Comparison of ENCODE assay signal across 1 cellular context in the genomic region with DNA sequence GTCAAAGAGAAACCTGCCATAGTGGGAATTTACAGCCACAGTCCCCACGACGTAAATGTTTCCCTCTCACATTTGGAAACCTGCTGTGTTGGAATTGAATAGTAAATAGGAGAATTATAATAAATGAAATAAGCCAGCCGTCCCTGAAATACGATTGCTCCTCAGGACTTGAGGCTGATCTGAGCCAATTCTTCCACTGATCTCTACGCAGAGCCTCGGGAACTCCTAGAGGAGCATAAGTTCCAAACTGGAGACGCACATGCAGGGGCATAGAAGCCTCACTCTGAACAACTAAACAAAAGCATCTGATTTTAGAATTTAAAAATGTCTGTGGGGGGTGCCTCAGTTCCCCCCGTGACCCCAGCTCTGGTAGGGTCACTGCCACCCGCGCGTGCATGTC.
TF ChIP-seq lines count a peak whose summit lies in the region.

No MANE protein-coding gene starts in this region.

TF ChIP-seq in K562, 482 proteins besides CTCF, POLR2A, EP300 and RAD21:
- TF ChIP-seq PYGO2 (tag; IDR thresholded peaks at IDR 0.05) = no peak
- TF ChIP-seq, protein P1, sequence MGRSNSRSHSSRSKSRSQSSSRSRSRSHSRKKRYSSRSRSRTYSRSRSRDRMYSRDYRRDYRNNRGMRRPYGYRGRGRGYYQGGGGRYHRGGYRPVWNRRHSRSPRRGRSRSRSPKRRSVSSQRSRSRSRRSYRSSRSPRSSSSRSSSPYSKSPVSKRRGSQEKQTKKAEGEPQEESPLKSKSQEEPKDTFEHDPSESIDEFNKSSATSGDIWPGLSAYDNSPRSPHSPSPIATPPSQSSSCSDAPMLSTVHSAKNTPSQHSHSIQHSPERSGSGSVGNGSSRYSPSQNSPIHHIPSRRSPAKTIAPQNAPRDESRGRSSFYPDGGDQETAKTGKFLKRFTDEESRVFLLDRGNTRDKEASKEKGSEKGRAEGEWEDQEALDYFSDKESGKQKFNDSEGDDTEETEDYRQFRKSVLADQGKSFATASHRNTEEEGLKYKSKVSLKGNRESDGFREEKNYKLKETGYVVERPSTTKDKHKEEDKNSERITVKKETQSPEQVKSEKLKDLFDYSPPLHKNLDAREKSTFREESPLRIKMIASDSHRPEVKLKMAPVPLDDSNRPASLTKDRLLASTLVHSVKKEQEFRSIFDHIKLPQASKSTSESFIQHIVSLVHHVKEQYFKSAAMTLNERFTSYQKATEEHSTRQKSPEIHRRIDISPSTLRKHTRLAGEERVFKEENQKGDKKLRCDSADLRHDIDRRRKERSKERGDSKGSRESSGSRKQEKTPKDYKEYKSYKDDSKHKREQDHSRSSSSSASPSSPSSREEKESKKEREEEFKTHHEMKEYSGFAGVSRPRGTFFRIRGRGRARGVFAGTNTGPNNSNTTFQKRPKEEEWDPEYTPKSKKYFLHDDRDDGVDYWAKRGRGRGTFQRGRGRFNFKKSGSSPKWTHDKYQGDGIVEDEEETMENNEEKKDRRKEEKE (IDR thresholded peaks at IDR 0.05; ENCODE audit: borderline replicate concordance in 1 of 2, control insufficient read depth in 1 of 2, low read depth in 2 of 2, low read length in 1 of 2) = no peak
- TF ChIP-seq, protein P2, sequence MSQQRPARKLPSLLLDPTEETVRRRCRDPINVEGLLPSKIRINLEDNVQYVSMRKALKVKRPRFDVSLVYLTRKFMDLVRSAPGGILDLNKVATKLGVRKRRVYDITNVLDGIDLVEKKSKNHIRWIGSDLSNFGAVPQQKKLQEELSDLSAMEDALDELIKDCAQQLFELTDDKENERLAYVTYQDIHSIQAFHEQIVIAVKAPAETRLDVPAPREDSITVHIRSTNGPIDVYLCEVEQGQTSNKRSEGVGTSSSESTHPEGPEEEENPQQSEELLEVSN (IDR thresholded peaks at IDR 0.05; ENCODE audit: borderline replicate concordance in 1 of 2, extremely low read depth in 1 of 2, insufficient read depth in 1 of 2, insufficient read length in 1 of 2, low read depth in 1 of 2, low read length in 1 of 2, poor library complexity in 1 of 2, severe bottlenecking in 1 of 2) = no peak
- TF ChIP-seq TAF15 (IDR thresholded peaks at IDR 0.05; ENCODE audit: low read depth, low read length) = no peak
- TF ChIP-seq, protein P3, sequence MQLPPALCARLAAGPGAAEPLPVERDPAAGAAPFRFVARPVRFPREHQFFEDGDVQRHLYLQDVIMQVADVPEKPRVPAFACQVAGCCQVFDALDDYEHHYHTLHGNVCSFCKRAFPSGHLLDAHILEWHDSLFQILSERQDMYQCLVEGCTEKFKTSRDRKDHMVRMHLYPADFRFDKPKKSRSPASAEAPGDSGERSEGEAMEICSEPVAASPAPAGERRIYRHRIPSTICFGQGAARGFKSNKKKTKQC (CRISPR knock-in tag; IDR thresholded peaks at IDR 0.05) = no peak
- TF ChIP-seq ZNF785 (CRISPR knock-in tag; IDR thresholded peaks at IDR 0.05) = no peak
- TF ChIP-seq THAP7 (CRISPR knock-in tag; IDR thresholded peaks at IDR 0.05) = no peak
- TF ChIP-seq, protein P4, sequence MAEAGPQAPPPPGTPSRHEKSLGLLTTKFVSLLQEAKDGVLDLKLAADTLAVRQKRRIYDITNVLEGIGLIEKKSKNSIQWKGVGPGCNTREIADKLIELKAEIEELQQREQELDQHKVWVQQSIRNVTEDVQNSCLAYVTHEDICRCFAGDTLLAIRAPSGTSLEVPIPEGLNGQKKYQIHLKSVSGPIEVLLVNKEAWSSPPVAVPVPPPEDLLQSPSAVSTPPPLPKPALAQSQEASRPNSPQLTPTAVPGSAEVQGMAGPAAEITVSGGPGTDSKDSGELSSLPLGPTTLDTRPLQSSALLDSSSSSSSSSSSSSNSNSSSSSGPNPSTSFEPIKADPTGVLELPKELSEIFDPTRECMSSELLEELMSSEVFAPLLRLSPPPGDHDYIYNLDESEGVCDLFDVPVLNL (CRISPR knock-in tag; IDR thresholded peaks at IDR 0.05; ENCODE audit: low read depth) = no peak
- TF ChIP-seq SMAD1 (IDR thresholded peaks at IDR 0.05; ENCODE audit: low read depth, low read length, partially characterized antibody) = no peak
TF ChIP-seq in K562: peak in this region for 0.
